In the genomic region with DNA sequence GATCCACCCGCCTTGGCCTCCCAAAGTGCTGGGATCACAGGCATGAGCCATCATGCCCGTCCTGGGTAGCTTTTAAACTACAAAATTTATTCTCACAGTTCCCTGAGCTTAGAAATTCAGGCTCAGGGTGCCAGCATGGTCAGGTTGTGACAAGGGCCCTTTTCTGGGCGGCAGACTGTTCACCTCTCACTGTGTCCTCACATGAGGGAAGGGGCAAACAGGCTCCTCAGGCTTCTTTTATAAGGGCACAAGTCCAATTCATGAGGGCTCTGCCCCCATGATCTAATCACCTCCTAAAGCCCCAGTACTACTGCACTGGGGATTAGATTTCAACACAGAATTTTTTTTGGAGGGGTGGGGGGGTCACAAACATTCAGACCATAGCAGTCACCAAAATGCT, we compare ENCODE assay signal across 34 cellular contexts.
"Had no signal": no experiment of that assay in that cellular context is flagged by ENCODE, and none has a peak within 500 bp of the region (broad histone marks: within the 10 kb centered on the region; RNA-seq: fewer than 3 reads in every experiment).

No MANE protein-coding gene starts in this region.

- H3K4me3 ChIP-seq: MG63 had no signal

- H3K36me3 ChIP-seq: MG63 had no signal

- H3K9me3 ChIP-seq: MG63 had no signal

- H3K27me3 ChIP-seq: MG63 had no signal

- DNase-seq: Karpas-422, Kasumi-1, MG63, MM.1S, MV-4-11, NCI-H1048, NCI-H1092, NCI-H1092 treated with DMSO at 0.1 percent for 48 hours, NCI-H1105, NCI-H1105 treated with DMSO at 0.1 percent for 48 hours, NCI-H1417, NCI-H1417 treated with DMSO at 0.1 percent for 48 hours, NCI-H1436, NCI-H1436 treated with DMSO at 0.1 percent for 48 hours, NCI-H146, NCI-H1694, NCI-H1694 treated with DMSO at 0.1 percent for 48 hours, NCI-H187, NCI-H187 treated with DMSO at 0.1 percent for 48 hours, NCI-H1930, NCI-H2029, NCI-H2029 treated with DMSO at 0.1 percent for 48 hours, NCI-H2081, NCI-H2081 treated with DMSO at 0.1 percent for 48 hours, NCI-H2107, NCI-H2171, NCI-H2171 treated with DMSO at 0.1 percent for 48 hours, NCI-H2227 treated with DMSO at 0.1 percent for 48 hours, NCI-H226, NCI-H345, NCI-H446, NCI-H446 treated with DMSO at 0.1 percent for 48 hours, NCI-H510A, NCI-H510A treated with DMSO at 0.1 percent for 48 hours had no signal
